ENCODE assay signal across 1 cellular context in the genomic region with DNA sequence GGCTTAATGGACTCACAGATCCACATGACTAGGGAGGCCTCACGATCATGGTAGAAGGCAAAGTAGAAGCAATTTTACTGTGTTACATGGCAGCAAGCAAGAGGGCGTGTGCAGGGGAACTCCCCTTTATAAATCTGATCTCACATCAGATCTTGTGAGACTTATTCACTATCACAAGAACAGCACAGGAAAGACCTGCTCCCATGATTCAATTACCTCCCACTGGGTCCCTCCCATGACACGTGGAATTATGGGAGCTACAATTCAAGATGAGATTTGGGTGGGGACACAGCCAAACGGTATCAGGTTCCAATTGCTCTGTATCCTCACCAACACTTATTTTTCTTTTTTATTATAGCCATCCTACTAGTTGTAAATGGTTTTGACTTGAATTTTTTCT.
TF ChIP-seq lines count a peak whose summit lies in the region.

No MANE protein-coding gene starts in this region.

TF ChIP-seq in GM12878, 131 proteins besides CTCF, POLR2A, EP300 and RAD21:
- TF ChIP-seq, protein P1, sequence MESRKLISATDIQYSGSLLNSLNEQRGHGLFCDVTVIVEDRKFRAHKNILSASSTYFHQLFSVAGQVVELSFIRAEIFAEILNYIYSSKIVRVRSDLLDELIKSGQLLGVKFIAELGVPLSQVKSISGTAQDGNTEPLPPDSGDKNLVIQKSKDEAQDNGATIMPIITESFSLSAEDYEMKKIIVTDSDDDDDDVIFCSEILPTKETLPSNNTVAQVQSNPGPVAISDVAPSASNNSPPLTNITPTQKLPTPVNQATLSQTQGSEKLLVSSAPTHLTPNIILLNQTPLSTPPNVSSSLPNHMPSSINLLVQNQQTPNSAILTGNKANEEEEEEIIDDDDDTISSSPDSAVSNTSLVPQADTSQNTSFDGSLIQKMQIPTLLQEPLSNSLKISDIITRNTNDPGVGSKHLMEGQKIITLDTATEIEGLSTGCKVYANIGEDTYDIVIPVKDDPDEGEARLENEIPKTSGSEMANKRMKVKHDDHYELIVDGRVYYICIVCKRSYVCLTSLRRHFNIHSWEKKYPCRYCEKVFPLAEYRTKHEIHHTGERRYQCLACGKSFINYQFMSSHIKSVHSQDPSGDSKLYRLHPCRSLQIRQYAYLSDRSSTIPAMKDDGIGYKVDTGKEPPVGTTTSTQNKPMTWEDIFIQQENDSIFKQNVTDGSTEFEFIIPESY (IDR thresholded peaks at IDR 0.05): peak; percentile 76
